Comparison of ENCODE assay signal across 8 cellular contexts in the genomic region with DNA sequence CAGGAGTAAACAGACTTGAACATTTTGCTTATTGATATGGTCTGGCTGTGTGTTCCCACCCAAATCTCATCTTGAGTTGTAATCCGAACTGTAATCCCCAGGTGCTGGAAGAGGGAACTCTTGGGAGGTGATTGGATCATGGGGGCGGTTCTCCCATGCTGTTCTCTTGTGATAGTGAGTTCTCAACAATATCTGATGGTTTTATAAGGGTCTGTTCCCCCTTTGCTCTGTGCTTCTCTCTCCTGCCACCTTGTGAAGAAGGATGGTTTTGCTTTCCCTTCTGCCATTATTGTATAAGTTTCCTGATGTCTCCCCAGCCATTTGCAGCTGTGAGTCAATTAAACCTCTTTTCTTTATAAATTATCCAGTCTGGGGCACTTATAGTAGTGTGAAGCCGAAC. TPM values are rescaled to one million over a fixed set of nuclear protein-coding genes. Genes with fewer than 3 reads are reported as not detected.
DNase-seq lines count a peak whose midpoint lies in the region; ATAC-seq, FAIRE-seq and TF ChIP-seq lines count a peak whose summit lies in the region.

No MANE protein-coding gene starts in this region.

- H3K27me3 Mint-ChIP-seq in central memory CD8-positive, alpha-beta T cell: peaks cover 29% of the 10 kb centered on the region
- no peaks in the 10 kb centered on the region for H3K27me3 Mint-ChIP-seq in natural killer cell treated with Interleukin-12 subunit alpha and Interleukin-12 subunit beta and Interleukin-15 and Interleukin-18, amount 100 ng/mL, for 72 hours

- H3K27me3 ChIP-seq in AG04450 (ENCODE audit: control insufficient read depth, insufficient read depth, low read length): peaks cover 34% of the 10 kb centered on the region
- H3K27me3 ChIP-seq in effector memory CD4-positive, alpha-beta T cell (replicated peaks; ENCODE audit: control insufficient read depth, insufficient read depth, low read length, poor library complexity, severe bottlenecking): no peaks in the 10 kb centered on the region

- H3K4me3 Mint-ChIP-seq in central memory CD8-positive, alpha-beta T cell: no peak overlapping the region
- peak overlapping the region; percentile 49 for H3K4me3 Mint-ChIP-seq in natural killer cell treated with Interleukin-12 subunit alpha and Interleukin-12 subunit beta and Interleukin-15 and Interleukin-18, amount 100 ng/mL, for 72 hours

- peak; percentile 94 for FAIRE-seq in GM18507 (lab: Jason Lieb, UNC)
- FAIRE-seq in HTR-8/SVneo (lab: Jason Lieb, UNC): no peak

- TF ChIP-seq CTCF in AG04450 (IDR thresholded peaks at IDR 0.05; ENCODE audit: low read depth, low read length): peak; percentile 73

- ATAC-seq in central memory CD8-positive, alpha-beta T cell (replicated peaks; ENCODE audit: extremely low read depth, poor library complexity, severe bottlenecking): peak; percentile 65
- no peak for ATAC-seq in natural killer cell treated with Interleukin-12 subunit alpha and Interleukin-12 subunit beta and Interleukin-15 and Interleukin-18, amount 100 ng/mL, for 72 hours
- no peak for ATAC-seq in HG02759 (IDR thresholded peaks at IDR 0.05; ENCODE audit: unreplicated experiment)

- H3K27ac ChIP-seq in AG04450 (ENCODE audit: low read depth, low read length): no peak overlapping the region
- no peak overlapping the region for H3K27ac ChIP-seq in effector memory CD4-positive, alpha-beta T cell (ENCODE audit: insufficient read depth, low read length, poor library complexity, severe bottlenecking)

- POLR2A ChIA-PET in AG04450 (lab: Yijun Ruan, JAX): no interaction called here

- no peak overlapping the region for H3K4me3 ChIP-seq in AG04450 (ENCODE audit: low read depth, low read length)
- H3K4me3 ChIP-seq in effector memory CD4-positive, alpha-beta T cell (ENCODE audit: insufficient read depth, low read depth, low read length, poor library complexity, severe bottlenecking): no peak overlapping the region

- H3K9me3 ChIP-seq in AG04450 (ENCODE audit: control insufficient read depth, insufficient read depth, low read length): no peaks in the 10 kb centered on the region
- no peaks in the 10 kb centered on the region for H3K9me3 ChIP-seq in effector memory CD4-positive, alpha-beta T cell (ENCODE audit: control insufficient read depth, low read length)

- H3K4me1 ChIP-seq in effector memory CD4-positive, alpha-beta T cell (ENCODE audit: control insufficient read depth, insufficient read depth, low read length, poor library complexity, severe bottlenecking): no peaks in the 10 kb centered on the region

- no peaks in the 10 kb centered on the region for H3K9me3 Mint-ChIP-seq in central memory CD8-positive, alpha-beta T cell
- H3K9me3 Mint-ChIP-seq in natural killer cell treated with Interleukin-12 subunit alpha and Interleukin-12 subunit beta and Interleukin-15 and Interleukin-18, amount 100 ng/mL, for 72 hours: no peaks in the 10 kb centered on the region

- no peaks in the 10 kb centered on the region for H3K36me3 ChIP-seq in effector memory CD4-positive, alpha-beta T cell (ENCODE audit: control insufficient read depth, insufficient read depth, low read length)

- CTCF ChIA-PET in AG04450 (lab: Charles Lee): interaction anchor here (0.6 to 2.2 kb wide), 8 partner anchors 14 to 476 kb away, joined by 3 to 14 read pairs (median 4); no protein-coding TSS in a partner anchor

- no peak overlapping the region for H3K27ac Mint-ChIP-seq in central memory CD8-positive, alpha-beta T cell (ENCODE audit: low read depth)
- H3K27ac Mint-ChIP-seq in natural killer cell treated with Interleukin-12 subunit alpha and Interleukin-12 subunit beta and Interleukin-15 and Interleukin-18, amount 100 ng/mL, for 72 hours: peak overlapping the region in 1 of 2 donors; percentile 56

- H3K36me3 Mint-ChIP-seq in central memory CD8-positive, alpha-beta T cell (ENCODE audit: insufficient read depth): no peaks in the 10 kb centered on the region
- no peaks in the 10 kb centered on the region for H3K36me3 Mint-ChIP-seq in natural killer cell treated with Interleukin-12 subunit alpha and Interleukin-12 subunit beta and Interleukin-15 and Interleukin-18, amount 100 ng/mL, for 72 hours

- DNase-seq in AG04450 (ENCODE audit: low read depth, low spot score) (no peak), GM18507 (ENCODE audit: extremely low spot score, insufficient read length, low read depth) (no peak), NCI-H69 (lab: John Stamatoyannopoulos, UW) (peak; percentile 82), HTR-8/SVneo (ENCODE audit: insufficient read length, low spot score) (no peak)
- DNase-seq in central memory CD8-positive, alpha-beta T cell (ENCODE audit: low spot score in 2 of 2): no peak
- no peak for DNase-seq in natural killer cell treated with Interleukin-12 subunit alpha and Interleukin-12 subunit beta and Interleukin-15 and Interleukin-18, amount 100 ng/mL, for 72 hours (ENCODE audit: low spot score)
- no peak for DNase-seq in effector memory CD4-positive, alpha-beta T cell

- peaks cover 14% of the 10 kb centered on the region for H3K4me1 Mint-ChIP-seq in central memory CD8-positive, alpha-beta T cell
- H3K4me1 Mint-ChIP-seq in natural killer cell treated with Interleukin-12 subunit alpha and Interleukin-12 subunit beta and Interleukin-15 and Interleukin-18, amount 100 ng/mL, for 72 hours (ENCODE audit: low read depth in 2 of 2): peaks cover 20 to 33% of the 10 kb centered on the region in 2 donors

RNA-seq across cellular contexts. Expression of a gene that starts 40.0 kb away (rescaled TPM):
- polyA plus RNA-seq in AG04450 (2011; rRNA removed): 4.0 and 4.8 TPM in 2 replicates
- polyA minus RNA-seq in AG04450 (2011; rRNA and poly(A)+ RNA removed): 6.3 and 6.7 TPM in 2 replicates
- 10 to 100 TPM; 12.2 to 18.1 TPM for total RNA-seq in natural killer cell treated with Interleukin-12 subunit alpha and Interleukin-12 subunit beta and Interleukin-15 and Interleukin-18, amount 100 ng/mL, for 72 hours
